ENCODE assay signal across 19 cellular contexts in genomic region chr18:74286106-74286856, GRCh38. TPM values are rescaled to one million over a fixed set of nuclear protein-coding genes. Genes with fewer than 3 reads are reported as not detected.
DNase-seq lines count a peak whose midpoint lies in the region; ATAC-seq and TF ChIP-seq lines count a peak whose summit lies in the region.
"Had no signal": no experiment of that assay in that cellular context is flagged by ENCODE, and none has a peak within 500 bp of the region (broad histone marks: within the 10 kb centered on the region; RNA-seq: fewer than 3 reads in every experiment).

No MANE protein-coding gene starts in this region.

- no peaks in the 10 kb centered on the region; the same call in 1 of the 2 replicates for H3K36me3 ChIP-seq in GM23338 (ENCODE audit: insufficient read depth)
- H3K36me3 ChIP-seq in RWPE2 (ENCODE audit: low read depth) = no peaks in the 10 kb centered on the region
- peaks cover 0 to 3% (median 0%) of the 10 kb centered on the region in 5 donors for H3K36me3 ChIP-seq in subcutaneous abdominal adipose tissue (ENCODE audit: control insufficient read depth in 5 of 5, insufficient read depth in 5 of 5, low read length in 5 of 5)
- H3K36me3 ChIP-seq in Peyer's patch = no peaks in the 10 kb centered on the region
- H3K36me3 ChIP-seq: esophagus squamous epithelium had no signal

- no peaks in the 10 kb centered on the region for H3K9me2 ChIP-seq in GM23338 (ENCODE audit: insufficient read depth)

- no peaks in the 10 kb centered on the region for H3K9me3 Mint-ChIP-seq in GM23338
- H3K9me3 Mint-ChIP-seq: natural killer cell treated with Interleukin-12 subunit alpha and Interleukin-12 subunit beta and Interleukin-15 and Interleukin-18, amount 100 ng/mL, for 72 hours had no signal

- TF ChIP-seq CTCF in GM23338 (conservative IDR thresholded peaks at IDR 0.05; ENCODE audit: low read depth in 2 of 2) (no peak), RWPE2 (IDR thresholded peaks at IDR 0.05; ENCODE audit: poor library complexity, severe bottlenecking) (no peak), fibroblast of the aortic adventitia (IDR thresholded peaks at IDR 0.05; ENCODE audit: insufficient read depth, low read length) (no peak), RWPE1 (conservative IDR thresholded peaks at IDR 0.05; ENCODE audit: low read depth) (no peak), Peyer's patch (IDR thresholded peaks at IDR 0.05) (no peak)

- H3K4me1 ChIP-seq in GM23338 (ENCODE audit: insufficient read depth) (peaks cover 66% of the 10 kb centered on the region), RWPE2 (ENCODE audit: insufficient read depth, poor library complexity, severe bottlenecking) (peaks cover 6% of the 10 kb centered on the region), subcutaneous abdominal adipose tissue (ENCODE audit: control insufficient read depth in 5 of 5, insufficient read depth in 5 of 5, low read length in 5 of 5) (peaks cover 24 to 95% (median 78%) of the 10 kb centered on the region in 5 donors), Peyer's patch (peaks cover 4 to 61% (median 8%) of the 10 kb centered on the region in 4 donors)

- peaks cover 9% of the 10 kb centered on the region; the same call in 1 of the 2 replicates for H3F3A ChIP-seq in GM23338 (replicated peaks; ENCODE audit: low read depth)

- H3K27ac Mint-ChIP-seq in GM23338 = peak overlapping the region; percentile 33; the same call in 1 of the 2 replicates
- H3K27ac Mint-ChIP-seq: natural killer cell treated with Interleukin-12 subunit alpha and Interleukin-12 subunit beta and Interleukin-15 and Interleukin-18, amount 100 ng/mL, for 72 hours had no signal

- no peak overlapping the region for H3K4me3 Mint-ChIP-seq in GM23338
- H3K4me3 Mint-ChIP-seq: natural killer cell treated with Interleukin-12 subunit alpha and Interleukin-12 subunit beta and Interleukin-15 and Interleukin-18, amount 100 ng/mL, for 72 hours had no signal

- H3K27me3 ChIP-seq in GM23338 (ENCODE audit: insufficient read depth) (no peaks in the 10 kb centered on the region), RWPE2 (ENCODE audit: insufficient read depth, poor library complexity, severe bottlenecking) (no peaks in the 10 kb centered on the region), subcutaneous abdominal adipose tissue (ENCODE audit: control insufficient read depth in 5 of 5, insufficient read depth in 4 of 5, low read length in 5 of 5) (no peaks in the 10 kb centered on the region), Peyer's patch (no peaks in the 10 kb centered on the region)
- H3K27me3 ChIP-seq: esophagus squamous epithelium had no signal

- peaks cover 31% of the 10 kb centered on the region for H3K36me3 Mint-ChIP-seq in GM23338 (ENCODE audit: low read depth)
- H3K36me3 Mint-ChIP-seq: natural killer cell treated with Interleukin-12 subunit alpha and Interleukin-12 subunit beta and Interleukin-15 and Interleukin-18, amount 100 ng/mL, for 72 hours had no signal

- no peak overlapping the region for H3K4me2 ChIP-seq in GM23338

- no peak for DNase-seq in GM23338 (ENCODE audit: low spot score)
- DNase-seq in RWPE2 (ENCODE audit: low spot score) = no peak
- peak; percentile 26 for DNase-seq in fibroblast of the aortic adventitia (ENCODE audit: low read depth)
- no peak for DNase-seq in RWPE1 (ENCODE audit: low spot score)
- no peak for DNase-seq in Peyer's patch
- DNase-seq: activated gamma-delta T cell treated with Interleukin-2 at 50 U/mL for 16 hours, C1 segment of cervical spinal cord, DND-41, esophagus squamous epithelium, NCI-H82, substantia nigra, T-helper 2 cell had no signal

- CTCF ChIA-PET in RWPE1 (lab: Yijun Ruan, JAX) = no interaction called here

- H3K9ac ChIP-seq in subcutaneous abdominal adipose tissue (ENCODE audit: low read length in 5 of 5) = peak overlapping the region in 2 of 5 donors; percentile 20 to 90

- peaks cover 76% of the 10 kb centered on the region for H3K4me1 Mint-ChIP-seq in GM23338

- ATAC-seq in GM23338 (no peak), RWPE2 (ENCODE audit: low read depth) (0 out of 3 replicates have a peak, but pooled peaks have one; percentile 16), GM19328 (IDR thresholded peaks at IDR 0.05; ENCODE audit: unreplicated experiment) (no peak)
- ATAC-seq: activated CD4-positive, CD25-positive, alpha-beta regulatory T cell treated with anti-CD3 and anti-CD28 coated beads, Interleukin-2, amount 50 U/mL, for 24 hours; natural killer cell treated with Interleukin-12 subunit alpha and Interleukin-12 subunit beta and Interleukin-15 and Interleukin-18, amount 100 ng/mL, for 72 hours had no signal

- no peak for TF ChIP-seq POLR2A in Peyer's patch (IDR thresholded peaks at IDR 0.05)

- peaks cover 96% of the 10 kb centered on the region for H3K79me2 ChIP-seq in GM23338 (replicated peaks; ENCODE audit: insufficient read depth)

- H3K27me3 Mint-ChIP-seq in GM23338 (ENCODE audit: insufficient read depth, low read depth, poor library complexity) = peaks cover 8% of the 10 kb centered on the region
- H3K27me3 Mint-ChIP-seq: natural killer cell treated with Interleukin-12 subunit alpha and Interleukin-12 subunit beta and Interleukin-15 and Interleukin-18, amount 100 ng/mL, for 72 hours had no signal

- H3K4me3 ChIP-seq in GM23338 (no peak overlapping the region), RWPE2 (ENCODE audit: severe bottlenecking) (no peak overlapping the region), fibroblast of the aortic adventitia (ENCODE audit: low read depth, low read length) (no peak overlapping the region), subcutaneous abdominal adipose tissue (ENCODE audit: low read depth in 1 of 5, low read length in 5 of 5) (no peak overlapping the region), Peyer's patch (no peak overlapping the region)
- H3K4me3 ChIP-seq: esophagus squamous epithelium had no signal

- H3K9me3 ChIP-seq in RWPE2 (ENCODE audit: severe bottlenecking) (no peaks in the 10 kb centered on the region), subcutaneous abdominal adipose tissue (ENCODE audit: control insufficient read depth in 5 of 5, low read length in 5 of 5) (no peaks in the 10 kb centered on the region), Peyer's patch (no peaks in the 10 kb centered on the region)
- H3K9me3 ChIP-seq: esophagus squamous epithelium had no signal

- H3K27ac ChIP-seq in GM23338 (ENCODE audit: low read depth) (no peak overlapping the region), RWPE2 (ENCODE audit: poor library complexity, severe bottlenecking) (no peak overlapping the region), subcutaneous abdominal adipose tissue (ENCODE audit: low read depth, low read length) (peak overlapping the region; percentile 95), RWPE1 (no peak overlapping the region), Peyer's patch (no peak overlapping the region)

- H2AFZ ChIP-seq in GM23338 = no peak overlapping the region

- POLR2A ChIA-PET in RWPE1 (lab: Yijun Ruan, JAX; ENCODE audit: low non-redundant PET) = no interaction called here

- H4K20me1 ChIP-seq in GM23338 (replicated peaks; ENCODE audit: insufficient read depth) = no peaks in the 10 kb centered on the region

TF ChIP-seq in GM23338, 12 proteins besides CTCF, POLR2A, EP300 and RAD21 (continues in another document):
- no peak for TF ChIP-seq CREB1 (CRISPR knock-in tag; IDR thresholded peaks at IDR 0.05; ENCODE audit: low read depth)
- TF ChIP-seq STAT1 (IDR thresholded peaks at IDR 0.05; ENCODE audit: unreplicated experiment) = no peak
- no peak for TF ChIP-seq POLR2AphosphoS5 (IDR thresholded peaks at IDR 0.05; ENCODE audit: low read depth)
- TF ChIP-seq REST (IDR thresholded peaks at IDR 0.05; ENCODE audit: unreplicated experiment) = no peak
- no peak for TF ChIP-seq ETS1 (IDR thresholded peaks at IDR 0.05)
- no peak for TF ChIP-seq ZNF114 (CRISPR knock-in tag; IDR thresholded peaks at IDR 0.05)
- no peak for TF ChIP-seq EZH2 (IDR thresholded peaks at IDR 0.05; ENCODE audit: low read depth, unreplicated experiment)

RNA-seq across cellular contexts. Expression of gene CYB5A, which starts 5.5 kb away (rescaled TPM):
- 122 and 136 TPM in 2 replicates for total RNA-seq in GM23338 (2014; rRNA removed; shearing (Covaris generic))
- polyA plus RNA-seq in GM23338 (2016; fragmentation: Nextera tagmentation; extraction: Ambion mirVana) = 274 and 283 TPM in 2 replicates
- total RNA-seq in fibroblast of the aortic adventitia (ENCODE audit: low replicate concordance) (38.8 and 89.2 TPM in 2 replicates), Peyer's patch (100 to 1,000 TPM; 171 to 732 (median 331) TPM)

RNA-seq across cellular contexts. Expression of gene C18orf63, which starts 29.4 kb away (rescaled TPM):
- total RNA-seq in GM23338 (2014; rRNA removed; shearing (Covaris generic)) = not detected in 2 replicates
- polyA plus RNA-seq in GM23338 (2016; fragmentation: Nextera tagmentation; extraction: Ambion mirVana) = not detected in 2 replicates
- total RNA-seq in fibroblast of the aortic adventitia (ENCODE audit: low replicate concordance) (not detected in 2 replicates), Peyer's patch (not detected)
- total RNA-seq: astrocyte; dermis microvascular lymphatic vessel endothelial cell; esophagus squamous epithelium; lower leg skin; natural killer cell treated with Interleukin-12 subunit alpha and Interleukin-12 subunit beta and Interleukin-15 and Interleukin-18, amount 100 ng/mL, for 72 hours had no signal
